8 cellular contexts compared by ENCODE assay signal in the genomic region with DNA sequence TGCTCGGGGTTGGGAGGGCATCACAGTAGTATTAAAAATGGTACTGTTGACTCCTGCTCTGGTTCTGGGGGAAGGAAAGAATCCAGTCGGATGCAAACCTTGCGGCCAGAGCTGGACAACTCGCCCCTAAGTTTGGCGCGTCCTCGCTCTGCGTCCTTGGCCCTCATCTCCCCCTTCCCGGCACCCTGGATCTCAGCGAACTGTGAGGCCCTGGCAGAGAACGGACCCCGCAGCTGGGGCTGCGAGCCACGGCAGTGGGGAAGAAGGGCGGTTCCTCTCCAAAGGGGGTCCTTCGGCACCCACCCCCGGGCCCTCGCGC. TPM values are rescaled to one million over a fixed set of nuclear protein-coding genes. Genes with fewer than 3 reads are reported as not detected.
A peak's percentile ranks its signal among the peaks of the same experiment; 100 is the strongest.
DNase-seq lines count a peak whose midpoint lies in the region; ATAC-seq and TF ChIP-seq lines count a peak whose summit lies in the region.

No MANE protein-coding gene starts in this region.

- H3K4me3 Mint-ChIP-seq in glutamatergic neuron (ENCODE audit: unreplicated experiment) = peak overlapping the region; percentile 82

- no peaks in the 10 kb centered on the region for H3K9me2 ChIP-seq in SU-DHL-6 (replicated peaks; ENCODE audit: insufficient read depth, low read length)

- H3K4me3 ChIP-seq in SU-DHL-6 (ENCODE audit: insufficient read depth, low read length, poor library complexity, severe bottlenecking) = no peak overlapping the region
- H3K4me3 ChIP-seq in skeletal muscle cell (ENCODE audit: low read depth, low read length) = peak overlapping the region; percentile 58

- H3K9ac ChIP-seq in SU-DHL-6 (ENCODE audit: low read length) = no peak overlapping the region

- TF ChIP-seq CTCF in SU-DHL-6 (IDR thresholded peaks at IDR 0.05; ENCODE audit: insufficient read depth, low read length, poor library complexity, severe bottlenecking) (no peak), glutamatergic neuron (IDR thresholded peaks at IDR 0.05; ENCODE audit: partially characterized antibody, unreplicated experiment) (no peak)

- peaks cover 13% of the 10 kb centered on the region for H3K9me3 Mint-ChIP-seq in glutamatergic neuron (ENCODE audit: unreplicated experiment)

- H3K27me3 ChIP-seq in SU-DHL-6 (ENCODE audit: low read length) = no peaks in the 10 kb centered on the region

- H2AFZ ChIP-seq in SU-DHL-6 (ENCODE audit: low read depth, low read length, severe bottlenecking) = no peak overlapping the region

- H3K79me2 ChIP-seq in SU-DHL-6 (ENCODE audit: insufficient read depth, low read length) = no peaks in the 10 kb centered on the region

- peak; percentile 5 for ATAC-seq in GM21723 (IDR thresholded peaks at IDR 0.05; ENCODE audit: unreplicated experiment)
- ATAC-seq in GM18873 (IDR thresholded peaks at IDR 0.05; ENCODE audit: low FRiP score, unreplicated experiment) = no peak

- H3K4me2 ChIP-seq in SU-DHL-6 (ENCODE audit: low read depth, low read length, poor library complexity, severe bottlenecking) = peak overlapping the region; percentile 51

- no peaks in the 10 kb centered on the region for H3K36me3 ChIP-seq in SU-DHL-6 (ENCODE audit: low read length)

- H4K20me1 ChIP-seq in SU-DHL-6 (ENCODE audit: low read depth, low read length) = no peaks in the 10 kb centered on the region

- no peaks in the 10 kb centered on the region for H3K9me3 ChIP-seq in SU-DHL-6 (ENCODE audit: insufficient read depth, low read length)

- H3K27ac ChIP-seq in SU-DHL-6 (ENCODE audit: low read depth, low read length) = no peak overlapping the region

- H3K4me1 Mint-ChIP-seq in glutamatergic neuron (ENCODE audit: low read depth, unreplicated experiment) = no peaks in the 10 kb centered on the region

- H3F3A ChIP-seq in SU-DHL-6 (ENCODE audit: insufficient read depth) = no peaks in the 10 kb centered on the region

- no peaks in the 10 kb centered on the region for H3K36me3 Mint-ChIP-seq in glutamatergic neuron (ENCODE audit: unreplicated experiment)

- DNase-seq in glutamatergic neuron (no peak), skeletal muscle cell (ENCODE audit: low read depth) (no peak), MV-4-11 (lab: John Stamatoyannopoulos, UW) (no peak), putamen (ENCODE audit: low spot score) (no peak), NCI-H1105 (lab: John Stamatoyannopoulos, UW) (no peak)

- peaks cover 8% of the 10 kb centered on the region for H3K27me3 Mint-ChIP-seq in glutamatergic neuron (ENCODE audit: unreplicated experiment)

- H3K27ac Mint-ChIP-seq in glutamatergic neuron (ENCODE audit: unreplicated experiment) = peak overlapping the region; percentile 15

RNA-seq across cellular contexts. Expression of a gene that starts 14.0 kb away (rescaled TPM):
- total RNA-seq in glutamatergic neuron (ENCODE audit: unreplicated experiment) = 59.5 TPM
